In the genomic region with DNA sequence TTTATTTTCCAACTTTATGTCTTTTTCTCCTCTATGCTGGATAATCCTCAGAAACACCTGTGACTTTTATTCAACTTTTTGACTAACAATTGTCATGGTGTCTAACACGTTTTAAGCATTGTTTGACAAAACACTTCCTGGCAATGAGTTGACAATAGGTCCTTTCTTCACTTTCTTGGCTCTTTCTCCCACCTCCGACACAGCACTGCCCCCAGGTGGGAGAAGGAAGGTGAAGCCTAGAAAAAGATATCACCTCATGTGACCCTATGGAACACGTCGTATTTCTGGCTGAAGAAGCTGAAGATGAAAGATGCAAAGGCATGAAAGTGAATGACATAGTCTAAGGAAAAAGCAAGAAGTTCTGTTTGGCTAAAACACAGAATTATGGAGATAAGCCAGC, we compare ENCODE assay signal across 1 cellular context.
TF ChIP-seq lines count a peak whose summit lies in the region.

No MANE protein-coding gene starts in this region.

TF ChIP-seq in WTC11, 78 proteins besides CTCF, POLR2A, EP300 and RAD21 (continued from another document):
- TF ChIP-seq NR2C2 (CRISPR knock-in tag; IDR thresholded peaks at IDR 0.05) (no peak), FOXP1 (CRISPR knock-in tag; IDR thresholded peaks at IDR 0.05; ENCODE audit: borderline replicate concordance) (no peak), NR1H2 (CRISPR knock-in tag; IDR thresholded peaks at IDR 0.05) (no peak)
- TF ChIP-seq, protein P1, sequence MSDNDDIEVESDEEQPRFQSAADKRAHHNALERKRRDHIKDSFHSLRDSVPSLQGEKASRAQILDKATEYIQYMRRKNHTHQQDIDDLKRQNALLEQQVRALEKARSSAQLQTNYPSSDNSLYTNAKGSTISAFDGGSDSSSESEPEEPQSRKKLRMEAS (CRISPR knock-in tag; IDR thresholded peaks at IDR 0.05) = no peak
- TF ChIP-seq, protein P2, sequence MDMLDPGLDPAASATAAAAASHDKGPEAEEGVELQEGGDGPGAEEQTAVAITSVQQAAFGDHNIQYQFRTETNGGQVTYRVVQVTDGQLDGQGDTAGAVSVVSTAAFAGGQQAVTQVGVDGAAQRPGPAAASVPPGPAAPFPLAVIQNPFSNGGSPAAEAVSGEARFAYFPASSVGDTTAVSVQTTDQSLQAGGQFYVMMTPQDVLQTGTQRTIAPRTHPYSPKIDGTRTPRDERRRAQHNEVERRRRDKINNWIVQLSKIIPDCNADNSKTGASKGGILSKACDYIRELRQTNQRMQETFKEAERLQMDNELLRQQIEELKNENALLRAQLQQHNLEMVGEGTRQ (CRISPR knock-in tag; IDR thresholded peaks at IDR 0.05) = peak; percentile 73
TF ChIP-seq in WTC11: peak in this region for 2.
